ENCODE assay signal across 11 cellular contexts in genomic region chr5:158175664-158176507, GRCh38.
DNase-seq lines count a peak whose midpoint lies in the region; ATAC-seq and TF ChIP-seq lines count a peak whose summit lies in the region.
"Had no signal": no experiment of that assay in that cellular context is flagged by ENCODE, and none has a peak within 500 bp of the region (broad histone marks: within the 10 kb centered on the region; RNA-seq: fewer than 3 reads in every experiment).

No MANE protein-coding gene starts in this region.

- no peak overlapping the region for H3K4me3 ChIP-seq in mucosa of descending colon
- H3K4me3 ChIP-seq in lower leg skin (ENCODE audit: low read depth, poor library complexity, severe bottlenecking), result no peak overlapping the region
- H3K4me3 ChIP-seq: psoas muscle, thoracic aorta had no signal

- H3K9me3 Mint-ChIP-seq in activated naive CD8-positive, alpha-beta T cell treated with anti-CD3 and anti-CD28 coated beads, Interleukin-2, amount 50 U/mL, for 24 hours, result no peaks in the 10 kb centered on the region
- H3K9me3 Mint-ChIP-seq: activated B cell treated with CpG ODN at 0.5 μM for 24 hours had no signal

- TF ChIP-seq CTCF in mucosa of descending colon (IDR thresholded peaks at IDR 0.05) (no peak), lower leg skin (IDR thresholded peaks at IDR 0.05) (no peak)

- no peak overlapping the region for H3K27ac Mint-ChIP-seq in activated naive CD8-positive, alpha-beta T cell treated with anti-CD3 and anti-CD28 coated beads, Interleukin-2, amount 50 U/mL, for 24 hours
- H3K27ac Mint-ChIP-seq: activated B cell treated with CpG ODN at 0.5 μM for 24 hours had no signal

- peaks cover 14% of the 10 kb centered on the region for H3K4me1 ChIP-seq in mucosa of descending colon (ENCODE audit: low read depth)
- H3K4me1 ChIP-seq: psoas muscle had no signal

- intact Hi-C loops in Right ventricle myocardium superior (cut with DNase I), result loop anchor here (5.0 kb wide), 2 partner anchors 516 to 931 kb away; no protein-coding TSS in a partner anchor
- intact Hi-C loops in cardiac septum (cut with DNase I), result loop anchor here (2.0 to 10.0 kb wide), 5 partner anchors 246 to 959 kb away; no protein-coding TSS in a partner anchor
- intact Hi-C loops in mucosa of descending colon (cut with DNase I, micrococcal nuclease), result loop anchor here (10.0 kb wide), 3 partner anchors 519 to 1039 kb away; no protein-coding TSS in a partner anchor
- intact Hi-C loops in lower leg skin (cut with DNase I; ENCODE audit: low total_unique reads), result loop anchor here (5.0 to 10.0 kb wide), 2 partner anchors 519 to 931 kb away; no protein-coding TSS in a partner anchor

- H3K9me3 ChIP-seq in mucosa of descending colon, result no peaks in the 10 kb centered on the region
- H3K9me3 ChIP-seq: psoas muscle, thoracic aorta had no signal

- H3K4me3 Mint-ChIP-seq in activated naive CD8-positive, alpha-beta T cell treated with anti-CD3 and anti-CD28 coated beads, Interleukin-2, amount 50 U/mL, for 24 hours, result no peak overlapping the region
- H3K4me3 Mint-ChIP-seq: activated B cell treated with CpG ODN at 0.5 μM for 24 hours had no signal

- DNase-seq in Right ventricle myocardium superior, result no peak
- no peak for DNase-seq in cardiac septum (ENCODE audit: low spot score)
- peak; percentile 14 to 39 for DNase-seq in dermis microvascular lymphatic vessel endothelial cell (ENCODE audit: low read depth in 2 of 2)
- DNase-seq in mucosa of descending colon, result peak; percentile 66 to 86 (median 77)
- no peak for DNase-seq in epidermal melanocyte (ENCODE audit: insufficient read length, low spot score)
- no peak for DNase-seq in lower leg skin (ENCODE audit: low spot score in 2 of 2)
- DNase-seq in activated naive CD8-positive, alpha-beta T cell treated with anti-CD3 and anti-CD28 coated beads, Interleukin-2, amount 50 U/mL, for 24 hours, result no peak

- no peaks in the 10 kb centered on the region for H3K36me3 Mint-ChIP-seq in activated naive CD8-positive, alpha-beta T cell treated with anti-CD3 and anti-CD28 coated beads, Interleukin-2, amount 50 U/mL, for 24 hours (ENCODE audit: low read depth)

- H3K36me3 ChIP-seq in mucosa of descending colon (ENCODE audit: low read depth), result no peaks in the 10 kb centered on the region
- H3K36me3 ChIP-seq: thoracic aorta had no signal

- ATAC-seq in Right ventricle myocardium superior (ENCODE audit: poor library complexity), result peak; percentile 46
- ATAC-seq in mucosa of descending colon, result peak; percentile 87
- no peak for ATAC-seq in activated naive CD8-positive, alpha-beta T cell treated with anti-CD3 and anti-CD28 coated beads, Interleukin-2, amount 50 U/mL, for 24 hours
- no peak for ATAC-seq in HG03095 (IDR thresholded peaks at IDR 0.05; ENCODE audit: unreplicated experiment)

- WGBS in lower leg skin, 2 donors, result 70 to 72% methylated on average over 6 of the region's 6 CpGs

- no peak for TF ChIP-seq POLR2A in lower leg skin (IDR thresholded peaks at IDR 0.05)

- no peaks in the 10 kb centered on the region for H3K4me1 Mint-ChIP-seq in activated naive CD8-positive, alpha-beta T cell treated with anti-CD3 and anti-CD28 coated beads, Interleukin-2, amount 50 U/mL, for 24 hours

- H3K27me3 Mint-ChIP-seq in activated naive CD8-positive, alpha-beta T cell treated with anti-CD3 and anti-CD28 coated beads, Interleukin-2, amount 50 U/mL, for 24 hours, result no peaks in the 10 kb centered on the region
- H3K27me3 Mint-ChIP-seq: activated B cell treated with CpG ODN at 0.5 μM for 24 hours had no signal

Comparison
In these comparisons a context has a peak if more than half of its experiments do, and no peak if none do; other contexts are left out.
1. ATAC-seq: peak in Right ventricle myocardium superior (single experiment) and mucosa of descending colon (single experiment); none in activated naive CD8-positive, alpha-beta T cell treated with anti-CD3 and anti-CD28 coated beads, Interleukin-2, amount 50 U/mL, for 24 hours (single experiment) and HG03095 (single experiment).
2. DNase-seq: peak in dermis microvascular lymphatic vessel endothelial cell (2 of 2) and mucosa of descending colon (3 of 3); none in Right ventricle myocardium superior (single experiment), cardiac septum (single experiment), epidermal melanocyte (single experiment), lower leg skin (0 of 2) and activated naive CD8-positive, alpha-beta T cell treated with anti-CD3 and anti-CD28 coated beads, Interleukin-2, amount 50 U/mL, for 24 hours (single experiment).